In genomic region chr16:68490358-68490757, GRCh38 we compare ENCODE assay signal across 18 cellular contexts. TPM values are rescaled to one million over a fixed set of nuclear protein-coding genes. Genes with fewer than 3 reads are reported as not detected.
DNase-seq lines count a peak whose midpoint lies in the region; ATAC-seq and TF ChIP-seq lines count a peak whose summit lies in the region.
"Had no signal": no experiment of that assay in that cellular context is flagged by ENCODE, and none has a peak within 500 bp of the region (broad histone marks: within the 10 kb centered on the region; RNA-seq: fewer than 3 reads in every experiment).

No MANE protein-coding gene starts in this region.

- H3K4ac ChIP-seq in mesendoderm (ENCODE audit: low read depth, low read length), result no peak overlapping the region

- no peaks in the 10 kb centered on the region for H3K79me1 ChIP-seq in mesendoderm (ENCODE audit: low read length)

- H3K9me3 Mint-ChIP-seq in stimulated activated naive CD8-positive, alpha-beta T cell treated with anti-CD3 and anti-CD28 coated beads, Interleukin-15, Interleukin-2, amounts not matched to agents 100 ng/mL and 50 ng/mL, for 24 hours, result no peaks in the 10 kb centered on the region
- H3K9me3 Mint-ChIP-seq in stimulated activated naive CD8-positive, alpha-beta T cell treated with anti-CD3 and anti-CD28 coated beads, Interleukin-15, amount 100 ng/mL, for 72 hours, result no peaks in the 10 kb centered on the region

- H3K9ac ChIP-seq in mesendoderm (ENCODE audit: low read length), result no peak overlapping the region
- no peak overlapping the region for H3K9ac ChIP-seq in SK-N-SH

- H3K36me3 ChIP-seq in RWPE2 (ENCODE audit: low read depth) (no peaks in the 10 kb centered on the region), mesendoderm (ENCODE audit: control insufficient read depth, insufficient read depth, low read length) (no peaks in the 10 kb centered on the region), SK-N-SH (replicated peaks in 1 of 2; ENCODE audit: control insufficient read depth in 1 of 2, insufficient read depth in 2 of 2, low read length in 1 of 2) (no peaks in the 10 kb centered on the region), transverse colon (no peaks in the 10 kb centered on the region)

- H3K27ac Mint-ChIP-seq in stimulated activated naive CD8-positive, alpha-beta T cell treated with anti-CD3 and anti-CD28 coated beads, Interleukin-15, Interleukin-2, amounts not matched to agents 100 ng/mL and 50 ng/mL, for 24 hours, result peak overlapping the region; percentile 58
- no peak overlapping the region for H3K27ac Mint-ChIP-seq in stimulated activated naive CD8-positive, alpha-beta T cell treated with anti-CD3 and anti-CD28 coated beads, Interleukin-15, amount 100 ng/mL, for 72 hours

- ATAC-seq in stimulated activated naive CD8-positive, alpha-beta T cell treated with anti-CD3 and anti-CD28 coated beads, Interleukin-15, amount 100 ng/mL, for 72 hours, result no peak
- no peak for ATAC-seq in RWPE2 (ENCODE audit: low read depth)
- no peak for ATAC-seq in GM21367 (IDR thresholded peaks at IDR 0.05; ENCODE audit: unreplicated experiment)

- H3K27ac ChIP-seq in RWPE2 (ENCODE audit: poor library complexity, severe bottlenecking) (peak overlapping the region; percentile 37), mesendoderm (ENCODE audit: low read depth, low read length) (no peak overlapping the region), SK-N-SH (ENCODE audit: low read depth in 2 of 2, low read length in 1 of 2) (no peak overlapping the region), transverse colon (no peak overlapping the region)

- TF ChIP-seq CTCF in RWPE2 (IDR thresholded peaks at IDR 0.05; ENCODE audit: poor library complexity, severe bottlenecking) (no peak), SK-N-SH (IDR thresholded peaks at IDR 0.05) (no peak), transverse colon (IDR thresholded peaks at IDR 0.05) (no peak)

- WGBS in mesendoderm (ENCODE audit: extremely low coverage, insufficient coverage, low lambda C conversion rate), result no CpG with 5 or more reads among the region's 1 CpG
- WGBS in SK-N-SH (ENCODE audit: low lambda C conversion rate), result 54% methylated on average over 1 of the region's 1 CpG
- WGBS in transverse colon (ENCODE audit: low coverage in 1 of 2), 2 donors, result 67% methylated on average over 1 of the region's 1 CpG; no CpG with 5 or more reads in 1 of the 2 donors

- no peak overlapping the region for H3K4me2 ChIP-seq in mesendoderm (ENCODE audit: low read length)
- H3K4me2 ChIP-seq in SK-N-SH, result no peak overlapping the region

- no peaks in the 10 kb centered on the region for H3K4me1 Mint-ChIP-seq in stimulated activated naive CD8-positive, alpha-beta T cell treated with anti-CD3 and anti-CD28 coated beads, Interleukin-15, Interleukin-2, amounts not matched to agents 100 ng/mL and 50 ng/mL, for 24 hours (ENCODE audit: low read depth)
- H3K4me1 Mint-ChIP-seq in stimulated activated naive CD8-positive, alpha-beta T cell treated with anti-CD3 and anti-CD28 coated beads, Interleukin-15, amount 100 ng/mL, for 72 hours, result no peaks in the 10 kb centered on the region

- no peak overlapping the region for H3K4me3 ChIP-seq in RWPE2 (ENCODE audit: severe bottlenecking)
- H3K4me3 ChIP-seq in mesendoderm (ENCODE audit: low read length), result no peak overlapping the region
- H3K4me3 ChIP-seq in SK-N-SH (ENCODE audit: low read depth in 2 of 2, low read length in 1 of 2), result no peak overlapping the region
- no peak overlapping the region for H3K4me3 ChIP-seq in transverse colon

- H3K27me3 ChIP-seq in RWPE2 (ENCODE audit: insufficient read depth, poor library complexity, severe bottlenecking) (no peaks in the 10 kb centered on the region), mesendoderm (ENCODE audit: insufficient read depth, low read length, poor library complexity) (no peaks in the 10 kb centered on the region), SK-N-SH (ENCODE audit: insufficient read depth) (no peaks in the 10 kb centered on the region), transverse colon (no peaks in the 10 kb centered on the region)

- H2AK5ac ChIP-seq in mesendoderm (ENCODE audit: low read length), result no peak overlapping the region

- in situ Hi-C loops in transverse colon (cut with MboI; ENCODE audit: low pct_ligation_motif_present in 1 of 4, low pct_unique_long_range_greater_than_20kb in 1 of 4, low sequenced_read_pairs in 3 of 4), result no loop called here

- H2AFZ ChIP-seq in SK-N-SH (ENCODE audit: low read depth), result no peak overlapping the region

- H2BK15ac ChIP-seq in mesendoderm (replicated peaks; ENCODE audit: low read depth), result no peak overlapping the region

- H3K79me2 ChIP-seq in mesendoderm (ENCODE audit: control insufficient read depth, insufficient read depth, low read length) (no peaks in the 10 kb centered on the region), SK-N-SH (ENCODE audit: insufficient read depth) (no peaks in the 10 kb centered on the region)

- H2BK120ac ChIP-seq in mesendoderm (ENCODE audit: low read depth, low read length), result no peak overlapping the region

- no peak for DNase-seq in stimulated activated naive CD8-positive, alpha-beta T cell treated with anti-CD3 and anti-CD28 coated beads, Interleukin-15, amount 100 ng/mL, for 72 hours
- DNase-seq in RWPE2 (ENCODE audit: low spot score) (no peak), mesendoderm (no peak), SK-N-SH (no peak), transverse colon (no peak), cerebellum (ENCODE audit: low spot score) (no peak)
- DNase-seq: NCI-H1436; NCI-H2081 treated with DMSO at 0.1 percent for 48 hours; NCI-H2227 treated with DMSO at 0.1 percent for 48 hours; NCI-H526; NK-92 treated with Interleukin-12 subunit alpha and Interleukin-12 subunit beta, amount 100 ng/mL, for 24 hours; SHP77 had no signal

- no peaks in the 10 kb centered on the region for H4K20me1 ChIP-seq in SK-N-SH (ENCODE audit: insufficient read depth)

- no peak overlapping the region for H3K56ac ChIP-seq in mesendoderm (ENCODE audit: low read length)

- no peak overlapping the region for H3K23ac ChIP-seq in mesendoderm (ENCODE audit: low read length)

- peak overlapping the region; percentile 56 for H3K18ac ChIP-seq in mesendoderm (ENCODE audit: low read length)

- no peaks in the 10 kb centered on the region for H3K9me2 ChIP-seq in SK-N-SH

- H3K4me1 ChIP-seq in RWPE2 (ENCODE audit: insufficient read depth, poor library complexity, severe bottlenecking) (peaks cover 22% of the 10 kb centered on the region), mesendoderm (ENCODE audit: control insufficient read depth, low read depth, low read length) (peaks cover 2% of the 10 kb centered on the region), SK-N-SH (ENCODE audit: control insufficient read depth in 1 of 2, insufficient read depth in 2 of 2, low read depth in 1 of 2, low read length in 1 of 2) (no peaks in the 10 kb centered on the region; a peak in 1 of 4 replicates), transverse colon (peaks cover 6 to 38% (median 19%) of the 10 kb centered on the region in 4 donors)

- POLR2A ChIA-PET in SK-N-SH (lab: Yijun Ruan, JAX), result no interaction called here

- intact Hi-C loops in transverse colon (cut with DNase I; ENCODE audit: low total_unique reads), result no loop called here

- H3K36me3 Mint-ChIP-seq in stimulated activated naive CD8-positive, alpha-beta T cell treated with anti-CD3 and anti-CD28 coated beads, Interleukin-15, Interleukin-2, amounts not matched to agents 100 ng/mL and 50 ng/mL, for 24 hours (ENCODE audit: low read depth), result no peaks in the 10 kb centered on the region
- H3K36me3 Mint-ChIP-seq: CD14-positive monocyte had no signal

- H4K5ac ChIP-seq in mesendoderm (ENCODE audit: low read length), result no peak overlapping the region

- TF ChIP-seq RAD21 in SK-N-SH (IDR thresholded peaks at IDR 0.05; ENCODE audit: low read length), result no peak

- peaks cover 4% of the 10 kb centered on the region for H3K9me3 ChIP-seq in RWPE2 (ENCODE audit: severe bottlenecking)
- H3K9me3 ChIP-seq in SK-N-SH, result no peaks in the 10 kb centered on the region
- H3K9me3 ChIP-seq in transverse colon, result no peaks in the 10 kb centered on the region

- TF ChIP-seq EP300 in SK-N-SH (IDR thresholded peaks at IDR 0.05; ENCODE audit: borderline replicate concordance in 1 of 2, low read depth in 1 of 2, low read length in 1 of 2), result no peak
- TF ChIP-seq EP300 in transverse colon (IDR thresholded peaks at IDR 0.05; ENCODE audit: low read depth), result no peak

- H3K27me3 Mint-ChIP-seq in stimulated activated naive CD8-positive, alpha-beta T cell treated with anti-CD3 and anti-CD28 coated beads, Interleukin-15, Interleukin-2, amounts not matched to agents 100 ng/mL and 50 ng/mL, for 24 hours, result no peaks in the 10 kb centered on the region
- peaks cover 31% of the 10 kb centered on the region for H3K27me3 Mint-ChIP-seq in stimulated activated naive CD8-positive, alpha-beta T cell treated with anti-CD3 and anti-CD28 coated beads, Interleukin-15, amount 100 ng/mL, for 72 hours

- CTCF ChIA-PET in SK-N-SH (lab: Yijun Ruan, JAX), result interaction anchor here (0.7 to 1.8 kb wide), 3 partner anchors 25 to 39 kb away, joined by 3 to 4 read pairs (median 4); no protein-coding TSS in a partner anchor

- H3F3A ChIP-seq in SK-N-SH (replicated peaks; ENCODE audit: insufficient read depth), result no peaks in the 10 kb centered on the region

- no peak overlapping the region for H3K4me3 Mint-ChIP-seq in stimulated activated naive CD8-positive, alpha-beta T cell treated with anti-CD3 and anti-CD28 coated beads, Interleukin-15, Interleukin-2, amounts not matched to agents 100 ng/mL and 50 ng/mL, for 24 hours
- no peak overlapping the region for H3K4me3 Mint-ChIP-seq in stimulated activated naive CD8-positive, alpha-beta T cell treated with anti-CD3 and anti-CD28 coated beads, Interleukin-15, amount 100 ng/mL, for 72 hours
- H3K4me3 Mint-ChIP-seq: CD14-positive monocyte, H9 had no signal

- TF ChIP-seq POLR2A in transverse colon (IDR thresholded peaks at IDR 0.05), result no peak

- no peak overlapping the region for H2BK5ac ChIP-seq in mesendoderm (ENCODE audit: low read length)

- H4K8ac ChIP-seq in mesendoderm (ENCODE audit: low read depth, low read length), result no peak overlapping the region

TF ChIP-seq in SK-N-SH, 30 proteins besides CTCF, POLR2A, EP300 and RAD21 (continues in another document):
- TF ChIP-seq FOXM1 (IDR thresholded peaks at IDR 0.05; ENCODE audit: low read depth) (no peak), RXRA (IDR thresholded peaks at IDR 0.05; ENCODE audit: borderline replicate concordance, low read depth) (no peak), RFX5 (IDR thresholded peaks at IDR 0.05; ENCODE audit: low read length) (no peak), GABPA (IDR thresholded peaks at IDR 0.05; ENCODE audit: low read depth) (no peak)

RNA-seq across cellular contexts. Expression of gene SMPD3, which starts 42.0 kb away (rescaled TPM):
- 0.66 TPM for polyA plus RNA-seq in mesendoderm (2013, experiment 1 of 2)
- 0.49 TPM for polyA plus RNA-seq in mesendoderm (2013, experiment 2 of 2)
- polyA plus RNA-seq in SK-N-SH (2012; rRNA removed), result 0.19 and 0.38 TPM in 2 replicates
- polyA plus RNA-seq in SK-N-SH (2012; cell fraction: cytosol; rRNA removed), result 0.19 and 0.42 TPM in 2 replicates
- polyA plus RNA-seq in SK-N-SH (2012; cell fraction: nucleus; rRNA removed), result 0.26 and 0.39 TPM in 2 replicates
- total RNA-seq in transverse colon (100 to 1,000 TPM in 1 of 4 donors, 10 to 100 TPM in 3; 51.1 to 168 (median 68.9) TPM), cerebellum (40.6 TPM)
- total RNA-seq: IMR-90, PC-3 had no signal
- polyA plus RNA-seq: IMR-90 had no signal

RNA-seq across cellular contexts. Expression of gene ZFP90, which starts 48.7 kb away (rescaled TPM):
- polyA plus RNA-seq in mesendoderm (2013, experiment 1 of 2), result 7.2 TPM
- 6.4 TPM for polyA plus RNA-seq in mesendoderm (2013, experiment 2 of 2)
- 9.9 and 13.2 TPM in 2 replicates for polyA plus RNA-seq in SK-N-SH (2012; rRNA removed)
- polyA plus RNA-seq in SK-N-SH (2012; cell fraction: cytosol; rRNA removed), result 8.7 and 9.5 TPM in 2 replicates
- 25.2 and 30.9 TPM in 2 replicates for polyA plus RNA-seq in SK-N-SH (2012; cell fraction: nucleus; rRNA removed)
- 10 to 100 TPM; 10.1 to 78.2 (median 16.4) TPM for total RNA-seq in transverse colon
- 87.6 TPM for total RNA-seq in cerebellum
